Comparison of ENCODE assay signal across 12 cellular contexts in genomic region chr10:34178756-34179155, GRCh38.
"Had no signal": no experiment of that assay in that cellular context is flagged by ENCODE, and none has a peak within 500 bp of the region (broad histone marks: within the 10 kb centered on the region; RNA-seq: fewer than 3 reads in every experiment).

No MANE protein-coding gene starts in this region.

- H3K27me3 ChIP-seq: thyroid gland, vagina had no signal

- H3K4me3 ChIP-seq: skin epidermis, thyroid gland, vagina had no signal

- H3K4me3 Mint-ChIP-seq: natural killer cell treated with Interleukin-12 subunit alpha and Interleukin-12 subunit beta and Interleukin-15 and Interleukin-18, amount 100 ng/mL, for 72 hours; T-cell had no signal

- H3K4me1 ChIP-seq: vagina had no signal

- H3K9me3 ChIP-seq: thyroid gland, vagina had no signal

- H3K27ac Mint-ChIP-seq: activated naive CD4-positive, alpha-beta T cell treated with anti-CD3 and anti-CD28 coated beads, Interleukin-2, amount 50 U/mL, for 72 hours; natural killer cell treated with Interleukin-12 subunit alpha and Interleukin-12 subunit beta and Interleukin-15 and Interleukin-18, amount 100 ng/mL, for 72 hours; T-cell had no signal

- ATAC-seq: activated naive CD4-positive, alpha-beta T cell treated with anti-CD3 and anti-CD28 coated beads, Interleukin-2, amount 50 U/mL, for 72 hours; left lobe of liver; natural killer cell treated with Interleukin-12 subunit alpha and Interleukin-12 subunit beta and Interleukin-15 and Interleukin-18, amount 100 ng/mL, for 72 hours; T-cell had no signal

- H3K36me3 ChIP-seq: thyroid gland, vagina had no signal

- H3K36me3 Mint-ChIP-seq: activated naive CD4-positive, alpha-beta T cell treated with anti-CD3 and anti-CD28 coated beads, Interleukin-2, amount 50 U/mL, for 72 hours; natural killer cell treated with Interleukin-12 subunit alpha and Interleukin-12 subunit beta and Interleukin-15 and Interleukin-18, amount 100 ng/mL, for 72 hours; T-cell had no signal

- H3K9me3 Mint-ChIP-seq: activated naive CD4-positive, alpha-beta T cell treated with anti-CD3 and anti-CD28 coated beads, Interleukin-2, amount 50 U/mL, for 72 hours; natural killer cell treated with Interleukin-12 subunit alpha and Interleukin-12 subunit beta and Interleukin-15 and Interleukin-18, amount 100 ng/mL, for 72 hours; T-cell had no signal

- DNase-seq: activated CD4-positive, alpha-beta T cell treated with anti-CD3 and anti-CD28 coated beads, Interleukin-2, amount 50 U/mL, for 1 hour; amniotic stem cell; foreskin melanocyte; head of caudate nucleus; mammary epithelial cell; T-cell; thyroid gland had no signal

- H3K27ac ChIP-seq: skin epidermis, thyroid gland, vagina had no signal

- H3K4me1 Mint-ChIP-seq: T-cell had no signal
